1 cellular context compared by ENCODE assay signal in genomic region chr5:73374520-73375235, GRCh38.
A peak's percentile ranks its signal among the peaks of the same experiment; 100 is the strongest.
TF ChIP-seq lines count a peak whose summit lies in the region.

No MANE protein-coding gene starts in this region.

TF ChIP-seq in HEK293, 187 proteins besides CTCF, POLR2A, EP300 and RAD21 (continued from another document):
- no peak for TF ChIP-seq ZNF398 (tag by site-specific recombination; IDR thresholded peaks at IDR 0.05)
- peak; percentile 22; the same call in 1 of the 2 replicates for TF ChIP-seq ZNF561 (tag by site-specific recombination; IDR thresholded peaks at IDR 0.05; ENCODE audit: borderline replicate concordance)
- no peak for TF ChIP-seq ZNF433 (tag by site-specific recombination; IDR thresholded peaks at IDR 0.05; ENCODE audit: low read depth)
- no peak for TF ChIP-seq ZSCAN18 (tag by site-specific recombination; IDR thresholded peaks at IDR 0.05)
- TF ChIP-seq KLF17 (tag by site-specific recombination; IDR thresholded peaks at IDR 0.05) = no peak
- TF ChIP-seq ZNF560 (tag by site-specific recombination; IDR thresholded peaks at IDR 0.05; ENCODE audit: borderline replicate concordance) = no peak
- TF ChIP-seq ZNF785 (tag by site-specific recombination; IDR thresholded peaks at IDR 0.05) = no peak
- no peak for TF ChIP-seq ZNF157 (tag by site-specific recombination; IDR thresholded peaks at IDR 0.05)
- TF ChIP-seq YY2 (tag by site-specific recombination; IDR thresholded peaks at IDR 0.05) = no peak
- no peak for TF ChIP-seq ZNF354C (tag by site-specific recombination; IDR thresholded peaks at IDR 0.05; ENCODE audit: borderline replicate concordance, low read depth)
- TF ChIP-seq ZNF10 (tag by site-specific recombination; IDR thresholded peaks at IDR 0.05) = no peak
- no peak for TF ChIP-seq ZNF777 (tag by site-specific recombination; IDR thresholded peaks at IDR 0.05; ENCODE audit: borderline replicate concordance)
- TF ChIP-seq ZNF626 (tag by site-specific recombination; IDR thresholded peaks at IDR 0.05) = no peak
- TF ChIP-seq ZNF2 (tag by site-specific recombination; IDR thresholded peaks at IDR 0.05) = no peak
- no peak for TF ChIP-seq ZNF704 (tag by site-specific recombination; IDR thresholded peaks at IDR 0.05)
- TF ChIP-seq INSM2 (tag by site-specific recombination; IDR thresholded peaks at IDR 0.05) = 0 out of 2 replicates have a peak, but pooled peaks have one; percentile 13
- TF ChIP-seq ZBTB11 (tag by site-specific recombination; conservative IDR thresholded peaks at IDR 0.05; ENCODE audit: low read depth) = no peak
- TF ChIP-seq ZNF580 (tag by site-specific recombination; IDR thresholded peaks at IDR 0.05) = no peak
- TF ChIP-seq ZNF302 (tag by site-specific recombination; IDR thresholded peaks at IDR 0.05; ENCODE audit: low read depth) = no peak
- no peak for TF ChIP-seq ZNF664 (tag by site-specific recombination; IDR thresholded peaks at IDR 0.05)
- no peak for TF ChIP-seq ZBTB17 (tag by site-specific recombination; IDR thresholded peaks at IDR 0.05)
- no peak for TF ChIP-seq ZNF654 (tag by site-specific recombination; IDR thresholded peaks at IDR 0.05; ENCODE audit: low read depth)
- TF ChIP-seq ZNF112 (tag by site-specific recombination; IDR thresholded peaks at IDR 0.05) = no peak
- TF ChIP-seq ZXDB (tag by site-specific recombination; IDR thresholded peaks at IDR 0.05) = peak; percentile 58
- TF ChIP-seq ZNF132 (tag by site-specific recombination; IDR thresholded peaks at IDR 0.05; ENCODE audit: borderline replicate concordance) = no peak
- no peak for TF ChIP-seq ZNF223 (tag by site-specific recombination; IDR thresholded peaks at IDR 0.05)
